Comparison of ENCODE assay signal across 8 cellular contexts in genomic region chr14:104933721-104934379, GRCh38. TPM values are rescaled to one million over a fixed set of nuclear protein-coding genes. Genes with fewer than 3 reads are reported as not detected.
DNase-seq lines count a peak whose midpoint lies in the region; ATAC-seq, FAIRE-seq and TF ChIP-seq lines count a peak whose summit lies in the region.

No MANE protein-coding gene starts in this region.

- intact Hi-C loops in tibial artery (cut with DNase I; ENCODE audit: low total_unique reads) = loop anchor here (2.0 kb wide), 1 partner anchor 31 kb away; no protein-coding TSS in a partner anchor

- H3K27me3 ChIP-seq in astrocyte (ENCODE audit: insufficient read depth, low read length) (peaks cover 28% of the 10 kb centered on the region), tibial artery (no peaks in the 10 kb centered on the region)

- H3K27ac ChIP-seq in astrocyte (ENCODE audit: low read depth, low read length) = no peak overlapping the region
- H3K27ac ChIP-seq in tibial artery = peak overlapping the region; percentile 67 to 74

- no peak overlapping the region for H3K9ac ChIP-seq in astrocyte (ENCODE audit: low read length)

- no peak overlapping the region for H3K4me3 ChIP-seq in astrocyte (ENCODE audit: insufficient read depth, low read depth, low read length)
- H3K4me3 ChIP-seq in tibial artery = peak overlapping the region; percentile 57 to 73

- H3K9me3 ChIP-seq in astrocyte (ENCODE audit: insufficient read depth, low read depth, low read length) (no peaks in the 10 kb centered on the region), tibial artery (no peaks in the 10 kb centered on the region)

- no peak for TF ChIP-seq CTCF in astrocyte (IDR thresholded peaks at IDR 0.05; ENCODE audit: insufficient read depth, low read depth, low read length)
- no peak for TF ChIP-seq CTCF in tibial artery (IDR thresholded peaks at IDR 0.05)

- DNase-seq in activated effector memory CD4-positive, alpha-beta T cell treated with anti-CD3 and anti-CD28 coated beads, Interleukin-2, amount 50 U/mL, for 16 hours = peak; percentile 61
- no peak for DNase-seq in activated effector memory CD4-positive, alpha-beta T cell treated with Interleukin-2 at 50 U/mL for 16 hours
- DNase-seq in astrocyte (ENCODE audit: low read depth) (no peak), left kidney (ENCODE audit: low read depth, low spot score) (peak; percentile 14), tibial artery (peak in 1 of 2 donors; percentile 64), SKM-1 treated with dmso at 0.1 percent for 144 hours (lab: John Stamatoyannopoulos, UW; ENCODE audit: unreplicated experiment) (no peak), mucosa of gallbladder (ENCODE audit: low spot score) (no peak)

- peaks cover 4% of the 10 kb centered on the region for H3K9me3 Mint-ChIP-seq in astrocyte (ENCODE audit: unreplicated experiment)

- H3K4me2 ChIP-seq in astrocyte (ENCODE audit: low read length) = no peak overlapping the region

- H3K4me3 Mint-ChIP-seq in astrocyte (ENCODE audit: unreplicated experiment) = peak overlapping the region; percentile 67

- H3K4me1 Mint-ChIP-seq in astrocyte (ENCODE audit: low read depth, unreplicated experiment) = no peaks in the 10 kb centered on the region

- FAIRE-seq in astrocyte (lab: Jason Lieb, UNC) = no peak

- peaks cover 66% of the 10 kb centered on the region for H3K27me3 Mint-ChIP-seq in astrocyte (ENCODE audit: low read depth, unreplicated experiment)

- no peaks in the 10 kb centered on the region for H3K79me2 ChIP-seq in astrocyte (ENCODE audit: insufficient read depth, low read length)

- H3K36me3 ChIP-seq in astrocyte (ENCODE audit: insufficient read depth, low read length) (no peaks in the 10 kb centered on the region), tibial artery (no peaks in the 10 kb centered on the region)

- no peaks in the 10 kb centered on the region for H4K20me1 ChIP-seq in astrocyte (ENCODE audit: insufficient read depth, low read length)

- H3K36me3 Mint-ChIP-seq in astrocyte (ENCODE audit: low read depth, unreplicated experiment) = peaks cover 6% of the 10 kb centered on the region

- peaks cover 6% of the 10 kb centered on the region for H3K4me1 ChIP-seq in astrocyte (ENCODE audit: insufficient read depth, low read length)
- peaks cover 0 to 21% (median 18%) of the 10 kb centered on the region in 4 donors for H3K4me1 ChIP-seq in tibial artery

- ATAC-seq in GM21360 (IDR thresholded peaks at IDR 0.05; ENCODE audit: unreplicated experiment) = no peak

- H3K27ac Mint-ChIP-seq in astrocyte (ENCODE audit: unreplicated experiment) = no peak overlapping the region

- no peak overlapping the region for H2AFZ ChIP-seq in astrocyte (ENCODE audit: low read depth, low read length)

RNA-seq across cellular contexts. Expression of gene PLD4, which starts 9.2 kb away (rescaled TPM):
- total RNA-seq in astrocyte (0.14 and 0.60 TPM in 2 replicates), mucosa of gallbladder (16.7 TPM)

RNA-seq across cellular contexts. Expression of gene AHNAK2, which starts 44.3 kb away (rescaled TPM):
- 34.3 and 44.7 TPM in 2 replicates for total RNA-seq in astrocyte
- 16.0 TPM for total RNA-seq in mucosa of gallbladder

RNA-seq across cellular contexts. Expression of gene CLBA1, which starts 51.7 kb away (rescaled TPM):
- total RNA-seq in astrocyte = 6.3 and 7.2 TPM in 2 replicates
- total RNA-seq in mucosa of gallbladder = 17.3 TPM

Comparison
In these comparisons a context has a peak if more than half of its experiments do, and no peak if none do; other contexts are left out.
1. DNase-seq: peak in activated effector memory CD4-positive, alpha-beta T cell treated with anti-CD3 and anti-CD28 coated beads, Interleukin-2, amount 50 U/mL, for 16 hours (single experiment) and left kidney (single experiment); none in activated effector memory CD4-positive, alpha-beta T cell treated with Interleukin-2 at 50 U/mL for 16 hours (single experiment), astrocyte (single experiment), SKM-1 treated with dmso at 0.1 percent for 144 hours (single experiment) and mucosa of gallbladder (single experiment).
2. RNA of gene PLD4, which starts 9.2 kb away (total RNA-seq): 16.7 TPM in mucosa of gallbladder (single experiment); 0.14 to 0.60 TPM in astrocyte; every median in the first group is over 10 times any median in the second.